8 cellular contexts compared by ENCODE assay signal in genomic region chr22:37427128-37427710, GRCh38. TPM values are rescaled to one million over a fixed set of nuclear protein-coding genes. Genes with fewer than 3 reads are reported as not detected.
DNase-seq lines count a peak whose midpoint lies in the region; ATAC-seq and TF ChIP-seq lines count a peak whose summit lies in the region.

ELFN2 (minus strand) TSS chr22:37427479; CDS start chr22:37375534, 51,945 bp downstream.

- H3K27me3 ChIP-seq in tibial nerve (peaks cover 3 to 92% of the 10 kb centered on the region in 2 donors), Karpas-422 (ENCODE audit: low read length) (no peaks in the 10 kb centered on the region)

- H3K9ac ChIP-seq in Karpas-422 (ENCODE audit: low read length), result no peak within 1 kb of the TSS

- WGBS in tibial nerve, 2 donors, result 0% methylated on average over 12 to 14 of the region's 72 CpGs

- no peak for TF ChIP-seq POLR2A in tibial nerve (IDR thresholded peaks at IDR 0.05)

- H3K4me3 ChIP-seq in tibial nerve (peak within 1 kb of the TSS in 3 of 4 donors; percentile 25 to 56 (median 31)), Karpas-422 (ENCODE audit: low read length) (no peak within 1 kb of the TSS)

- peaks cover 67% of the 10 kb centered on the region for H3K27me3 Mint-ChIP-seq in activated T-cell treated with anti-CD3 and anti-CD28 coated beads, Interleukin-2, amount 50 U/mL, for 24 hours
- H3K27me3 Mint-ChIP-seq in brain, result peaks cover 73% of the 10 kb centered on the region

- peak within 1 kb of the TSS; percentile 29 for H3K4me3 Mint-ChIP-seq in activated T-cell treated with anti-CD3 and anti-CD28 coated beads, Interleukin-2, amount 50 U/mL, for 24 hours
- H3K4me3 Mint-ChIP-seq in brain, result peak within 1 kb of the TSS; percentile 77 to 85 (median 78)

- H3K79me2 ChIP-seq in Karpas-422 (ENCODE audit: low read length), result no peaks in the 10 kb centered on the region

- H3K4me2 ChIP-seq in Karpas-422 (ENCODE audit: low read depth, low read length, poor library complexity, severe bottlenecking), result no peak within 1 kb of the TSS

- no peak for TF ChIP-seq EP300 in tibial nerve (IDR thresholded peaks at IDR 0.05)

- peaks cover 0 to 26% (median 5%) of the 10 kb centered on the region in 4 donors for H3K4me1 ChIP-seq in tibial nerve
- H3K4me1 ChIP-seq in Karpas-422 (ENCODE audit: low read length), result no peaks in the 10 kb centered on the region

- no peaks in the 10 kb centered on the region for H3K9me2 ChIP-seq in Karpas-422 (replicated peaks; ENCODE audit: insufficient read depth, low read length)

- H3K27ac ChIP-seq in tibial nerve (no peak within 1 kb of the TSS), Karpas-422 (ENCODE audit: low read length) (no peak within 1 kb of the TSS)

- no peak for DNase-seq in activated T-cell treated with anti-CD3 and anti-CD28 coated beads, Interleukin-2, amount 50 U/mL, for 24 hours
- no peak for DNase-seq in activated T-cell treated with anti-CD3 and anti-CD28 coated beads, Interleukin-2, amount 50 U/mL, for 48 hours
- DNase-seq in left lobe of liver (ENCODE audit: low spot score) (no peak), tibial nerve (ENCODE audit: low spot score in 2 of 2) (no peak), globus pallidus (ENCODE audit: low spot score) (no peak), Karpas-422 (no peak)

- no peaks in the 10 kb centered on the region for H3K36me3 Mint-ChIP-seq in activated T-cell treated with anti-CD3 and anti-CD28 coated beads, Interleukin-2, amount 50 U/mL, for 24 hours (ENCODE audit: low read depth)
- H3K36me3 Mint-ChIP-seq in brain, result no peaks in the 10 kb centered on the region

- ATAC-seq in left lobe of liver (peak; percentile 64), HG03342 (IDR thresholded peaks at IDR 0.05; ENCODE audit: unreplicated experiment) (no peak)

- H3K36me3 ChIP-seq in tibial nerve (no peaks in the 10 kb centered on the region), Karpas-422 (ENCODE audit: insufficient read depth, low read length) (no peaks in the 10 kb centered on the region)

- H3K9me3 Mint-ChIP-seq in activated T-cell treated with anti-CD3 and anti-CD28 coated beads, Interleukin-2, amount 50 U/mL, for 24 hours, result no peaks in the 10 kb centered on the region
- peaks cover 0 to 10% (median 4%) of the 10 kb centered on the region in 5 experiments for H3K9me3 Mint-ChIP-seq in brain

- peaks cover 4% of the 10 kb centered on the region; the same call in 1 of the 2 replicates for H4K20me1 ChIP-seq in Karpas-422 (ENCODE audit: insufficient read depth, low read depth, low read length)

- H3K4me1 Mint-ChIP-seq in activated T-cell treated with anti-CD3 and anti-CD28 coated beads, Interleukin-2, amount 50 U/mL, for 24 hours (ENCODE audit: low read depth), result peaks cover 34% of the 10 kb centered on the region
- H3K4me1 Mint-ChIP-seq in brain, result peaks cover 61% of the 10 kb centered on the region

- no peak within 1 kb of the TSS for H3K27ac Mint-ChIP-seq in activated T-cell treated with anti-CD3 and anti-CD28 coated beads, Interleukin-2, amount 50 U/mL, for 24 hours
- peak within 1 kb of the TSS; percentile 28 to 87 (median 67) for H3K27ac Mint-ChIP-seq in brain

- no peak within 1 kb of the TSS for H2AFZ ChIP-seq in Karpas-422 (ENCODE audit: low read length)

- peaks cover 0 to 3% (median 0%) of the 10 kb centered on the region in 4 donors for H3K9me3 ChIP-seq in tibial nerve
- H3K9me3 ChIP-seq in Karpas-422 (ENCODE audit: low read length), result no peaks in the 10 kb centered on the region

- TF ChIP-seq CTCF in brain (conservative IDR thresholded peaks at IDR 0.05), result no peak
- TF ChIP-seq CTCF in tibial nerve (IDR thresholded peaks at IDR 0.05), result no peak

RNA-seq across cellular contexts. Expression of gene ELFN2, which starts in this region (rescaled TPM):
- polyA plus RNA-seq in brain (ENCODE audit: insufficient read depth, low read depth, low replicate concordance), result 3.7 TPM
- total RNA-seq in left lobe of liver, result 0.23 TPM
- 1 to 10 TPM in 3 of 4 donors, under 1 TPM in 1; 0.30 to 4.4 (median 3.1) TPM for total RNA-seq in tibial nerve
- total RNA-seq in Karpas-422 (2014; rRNA removed; shearing (Covaris generic); ENCODE audit: low replicate concordance), result not detected in 2 replicates

Comparison
In these comparisons a context has a peak if more than half of its experiments do, and no peak if none do; other contexts are left out.
1. Peak in ATAC-seq in left lobe of liver; RNA of the gene not detected or under 1 TPM.